15 cellular contexts compared by ENCODE assay signal in genomic region chr3:111738790-111739189, GRCh38.
DNase-seq lines count a peak whose midpoint lies in the region; ATAC-seq and TF ChIP-seq lines count a peak whose summit lies in the region.
"Had no signal": no experiment of that assay in that cellular context is flagged by ENCODE, and none has a peak within 500 bp of the region (broad histone marks: within the 10 kb centered on the region; RNA-seq: fewer than 3 reads in every experiment).

No MANE protein-coding gene starts in this region.

- H3K9me3 ChIP-seq in right cardiac atrium (ENCODE audit: control insufficient read depth, low read length) (no peaks in the 10 kb centered on the region), esophagus squamous epithelium (no peaks in the 10 kb centered on the region), psoas muscle (no peaks in the 10 kb centered on the region)
- H3K9me3 ChIP-seq: ovary, upper lobe of right lung had no signal

- ATAC-seq in right cardiac atrium (no peak), Right ventricle myocardium superior (ENCODE audit: poor library complexity) (no peak), psoas muscle (no peak), HG02973 (IDR thresholded peaks at IDR 0.05; ENCODE audit: unreplicated experiment) (no peak)
- ATAC-seq: upper lobe of right lung had no signal

- H3K4me1 ChIP-seq in right cardiac atrium (ENCODE audit: control insufficient read depth, insufficient read depth, low read length) (peaks cover 12% of the 10 kb centered on the region), esophagus squamous epithelium (peaks cover 6 to 62% (median 39%) of the 10 kb centered on the region in 3 donors), psoas muscle (peaks cover 17% of the 10 kb centered on the region)
- H3K4me1 ChIP-seq: upper lobe of right lung had no signal

- H3K27me3 ChIP-seq in right cardiac atrium (ENCODE audit: control insufficient read depth, insufficient read depth) (no peaks in the 10 kb centered on the region), esophagus squamous epithelium (no peaks in the 10 kb centered on the region), psoas muscle (ENCODE audit: insufficient read depth in 3 of 3, low read length in 2 of 3) (no peaks in the 10 kb centered on the region)
- H3K27me3 ChIP-seq: ovary, upper lobe of right lung had no signal

- WGBS in right cardiac atrium = 95% methylated on average over 4 of the region's 4 CpGs
- 67 to 68% methylated on average over 4 of the region's 4 CpGs for WGBS in esophagus squamous epithelium, 2 donors
- 94 to 99% (median 98%) methylated on average over 4 of the region's 4 CpGs for WGBS in psoas muscle, 3 donors

- DNase-seq in right cardiac atrium = no peak
- DNase-seq in Right ventricle myocardium superior = no peak
- no peak for DNase-seq in esophagus squamous epithelium (lab: John Stamatoyannopoulos, UW)
- DNase-seq in psoas muscle = no peak
- DNase-seq in DMS53 treated with DMSO at 0.1 percent for 48 hours (lab: John Stamatoyannopoulos, UW; ENCODE audit: unreplicated experiment) = no peak
- no peak for DNase-seq in DMS153 treated with DMSO at 0.1 percent for 48 hours (lab: John Stamatoyannopoulos, UW; ENCODE audit: unreplicated experiment)
- DNase-seq in kidney tubule cell (ENCODE audit: low spot score) = no peak
- DNase-seq: activated CD4-positive, alpha-beta T cell treated with anti-CD3 and anti-CD28 coated beads, Interleukin-2, amount 10 ng/mL, durations not matched to agents 24 days and 14 days; amygdala; mesendoderm; NCI-H2081 treated with DMSO at 0.1 percent for 48 hours; NCI-H748 treated with DMSO at 0.1 percent for 48 hours; ovary; upper lobe of right lung had no signal

- H3K4me3 ChIP-seq in right cardiac atrium (ENCODE audit: low read length) (no peak overlapping the region), esophagus squamous epithelium (no peak overlapping the region), psoas muscle (no peak overlapping the region)
- H3K4me3 ChIP-seq: ovary, upper lobe of right lung had no signal

- H3K36me3 ChIP-seq in esophagus squamous epithelium (no peaks in the 10 kb centered on the region), psoas muscle (ENCODE audit: insufficient read depth in 1 of 2, low read depth in 1 of 2) (no peaks in the 10 kb centered on the region)
- H3K36me3 ChIP-seq: ovary, upper lobe of right lung had no signal

- TF ChIP-seq CTCF in esophagus squamous epithelium (IDR thresholded peaks at IDR 0.05) (no peak), psoas muscle (IDR thresholded peaks at IDR 0.05) (no peak)

- H3K27ac ChIP-seq in right cardiac atrium (ENCODE audit: low read length) = peak overlapping the region; percentile 89
- peak overlapping the region; percentile 76 to 84 (median 80) for H3K27ac ChIP-seq in esophagus squamous epithelium
- H3K27ac ChIP-seq in psoas muscle = peak overlapping the region; percentile 72

- no peak for TF ChIP-seq POLR2A in esophagus squamous epithelium (IDR thresholded peaks at IDR 0.05)

- intact Hi-C loops in right cardiac atrium (cut with DNase I) = loop anchor here in 1 of 4 donors (10.0 kb wide), 1 partner anchor 126 kb away; no protein-coding TSS in a partner anchor
- intact Hi-C loops in Right ventricle myocardium superior (cut with DNase I) = loop anchor here (5.0 kb wide), 1 partner anchor 124 kb away; no protein-coding TSS in a partner anchor
- intact Hi-C loops in esophagus squamous epithelium (cut with DNase I) = no loop called here
- intact Hi-C loops in psoas muscle (cut with DNase I) = no loop called here
